In the genomic region with DNA sequence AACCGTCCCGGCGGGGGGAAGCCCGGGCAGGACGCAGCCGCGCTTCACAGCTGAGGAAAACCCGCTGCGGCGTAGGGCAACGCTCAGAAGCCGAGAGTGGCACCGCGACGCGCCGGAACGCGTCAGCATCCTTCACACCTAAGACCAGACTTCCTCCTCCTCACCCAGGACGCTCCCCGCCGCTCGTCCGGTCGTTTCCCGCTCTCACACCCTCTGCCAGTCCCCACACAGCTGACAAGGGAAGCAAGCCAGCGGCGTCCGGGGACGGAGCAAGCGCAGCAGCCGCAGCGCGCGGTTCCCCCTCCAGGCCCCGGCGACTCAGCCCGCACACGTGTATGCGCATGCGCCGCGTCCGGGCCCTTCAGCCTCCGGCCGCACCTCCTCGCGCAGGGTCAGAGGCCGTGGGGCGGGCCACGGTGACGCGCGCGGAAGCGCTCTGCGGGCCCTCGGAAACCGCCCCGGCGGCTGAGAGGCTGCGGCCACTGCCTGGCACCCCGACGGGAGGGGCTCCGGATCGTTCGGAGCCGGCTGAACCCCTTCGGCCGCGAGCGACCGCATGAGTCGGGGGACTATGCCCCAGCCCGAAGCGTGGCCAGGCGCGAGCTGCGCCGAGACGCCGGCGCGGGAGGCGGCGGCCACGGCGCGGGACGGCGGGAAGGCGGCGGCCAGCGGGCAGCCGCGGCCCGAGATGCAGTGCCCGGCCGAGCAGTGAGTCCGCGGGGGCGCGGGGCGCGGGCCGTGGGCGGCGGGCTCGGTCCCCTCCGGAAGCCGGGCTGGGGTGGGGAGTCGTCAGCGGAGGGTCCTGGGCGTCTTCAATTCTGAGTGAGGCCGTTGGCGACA, we compare ENCODE assay signal across 8 cellular contexts. TPM values are rescaled to one million over a fixed set of nuclear protein-coding genes. Genes with fewer than 3 reads are reported as not detected.
DNase-seq lines count a peak whose midpoint lies in the region; FAIRE-seq and TF ChIP-seq lines count a peak whose summit lies in the region.

A gene (plus strand): TSS at position 449 of the 840 bp plus-strand sequence. CDS start 108 bp downstream, at position 557.

- FAIRE-seq in H54 (lab: Jason Lieb, UNC) = no peak

- H3K4me3 ChIP-seq in SJCRH30 = peak within 1 kb of the TSS; percentile 79
- H3K4me3 ChIP-seq in neuronal stem cell (ENCODE audit: low read length in 2 of 2) = peak within 1 kb of the TSS; percentile 74 to 90

- H2AK5ac ChIP-seq in neuronal stem cell (ENCODE audit: low read depth, low read length) = peak within 1 kb of the TSS; percentile 12

- no peak within 1 kb of the TSS for H2BK5ac ChIP-seq in neuronal stem cell (ENCODE audit: low read length)

- H4K8ac ChIP-seq in neuronal stem cell (ENCODE audit: low read depth, low read length) = no peak within 1 kb of the TSS

- peak within 1 kb of the TSS; percentile 96 for H3K23ac ChIP-seq in neuronal stem cell (ENCODE audit: low read depth, low read length, poor library complexity)

- peak within 1 kb of the TSS; percentile 97 for H3K18ac ChIP-seq in neuronal stem cell (ENCODE audit: low read length)

- H2AFZ ChIP-seq in neuronal stem cell (ENCODE audit: low read length) = peak within 1 kb of the TSS; percentile 96

- H2BK15ac ChIP-seq in neuronal stem cell (ENCODE audit: low read length) = peak within 1 kb of the TSS; percentile 87

- no peak within 1 kb of the TSS for H4K91ac ChIP-seq in neuronal stem cell (ENCODE audit: low read depth, low read length, poor library complexity)

- H2BK120ac ChIP-seq in neuronal stem cell (ENCODE audit: low read depth, low read length) = peak within 1 kb of the TSS; percentile 14

- peak; percentile 92 for TF ChIP-seq POLR2A in H54 (IDR thresholded peaks at IDR 0.05; ENCODE audit: low read depth, low read length)

- peaks cover 2% of the 10 kb centered on the region for H3K79me1 ChIP-seq in neuronal stem cell (ENCODE audit: low read depth, low read length)

- H3K9me3 ChIP-seq in SJCRH30 (replicated peaks) (no peaks in the 10 kb centered on the region), neuronal stem cell (replicated peaks in 1 of 2; ENCODE audit: control insufficient read depth in 2 of 2, insufficient read depth in 1 of 2, low read depth in 1 of 2, low read length in 2 of 2) (no peaks in the 10 kb centered on the region)

- peak within 1 kb of the TSS; percentile 9 for H3K14ac ChIP-seq in neuronal stem cell (ENCODE audit: low read length)

- peak within 1 kb of the TSS; percentile 99 for H3K9ac ChIP-seq in neuronal stem cell (ENCODE audit: low read depth, low read length, poor library complexity)

- H3K36me3 ChIP-seq in SJCRH30 (no peaks in the 10 kb centered on the region), neuronal stem cell (replicated peaks in 1 of 2; ENCODE audit: control insufficient read depth in 2 of 2, insufficient read depth in 2 of 2, low read length in 2 of 2) (peaks cover 0 to 26% of the 10 kb centered on the region in 2 donors)

- no peak for TF ChIP-seq CTCF in subcutaneous adipose tissue (IDR thresholded peaks at IDR 0.05; ENCODE audit: low read depth)

- peak within 1 kb of the TSS; percentile 77 for H3K4me2 ChIP-seq in neuronal stem cell (ENCODE audit: insufficient read depth, low read length, poor library complexity, severe bottlenecking)

- H3K4me1 ChIP-seq in SJCRH30 (no peaks in the 10 kb centered on the region), neuronal stem cell (ENCODE audit: control insufficient read depth in 2 of 2, insufficient read depth in 1 of 2, low read depth in 1 of 2, low read length in 2 of 2) (peaks cover 3% of the 10 kb centered on the region in 2 donors)

- DNase-seq in ELR (ENCODE audit: low read depth) (peak; percentile 92), H54 (ENCODE audit: insufficient read length, low spot score) (peak; percentile 97), LoVo (ENCODE audit: low spot score) (peak; percentile 99), SJCRH30 (peak; percentile 87 to 88), foreskin melanocyte (peak; percentile 85), neuronal stem cell (ENCODE audit: low spot score) (peak; percentile 89)
- DNase-seq in activated gamma-delta T cell treated with anti-CD3 and anti-CD28 coated beads, Interleukin-2, amount 50 U/mL, for 16 hours (ENCODE audit: low read depth) = peak; percentile 74

- no peaks in the 10 kb centered on the region for H3K27me3 ChIP-seq in SJCRH30
- H3K27me3 ChIP-seq in neuronal stem cell (ENCODE audit: control insufficient read depth in 3 of 3, insufficient read depth in 3 of 3, low read depth in 1 of 3, low read length in 3 of 3) = no peaks in the 10 kb centered on the region

- no peak within 1 kb of the TSS for H2BK12ac ChIP-seq in neuronal stem cell (ENCODE audit: low read length)

- no peak within 1 kb of the TSS for H3K4ac ChIP-seq in neuronal stem cell (ENCODE audit: low read length)

- WGBS in neuronal stem cell (ENCODE audit: extremely low coverage in 2 of 2, insufficient read length in 2 of 2, insufficient replicate concordance in 1 of 2), 2 donors = no CpG with 5 or more reads among the region's 116 CpGs

- peak within 1 kb of the TSS; percentile 59 for H3K27ac ChIP-seq in SJCRH30
- peak within 1 kb of the TSS; percentile 86 for H3K27ac ChIP-seq in neuronal stem cell (replicated peaks; ENCODE audit: low read length)

RNA-seq across cellular contexts. Expression of the gene that starts here (rescaled TPM):
- 16.9 and 18.2 TPM in 2 replicates for total RNA-seq in SJCRH30 (2014; rRNA removed; shearing (Covaris generic))
- 9.0 TPM for polyA plus RNA-seq in neuronal stem cell (2013, experiment 1 of 2)
- 8.6 TPM for polyA plus RNA-seq in neuronal stem cell (2013, experiment 2 of 2)
- total RNA-seq in subcutaneous adipose tissue = 10 to 100 TPM; 25.8 to 42.1 (median 34.0) TPM

Comparison
In these comparisons a context has a peak if more than half of its experiments do, and no peak if none do; other contexts are left out.
1. Peak in every context shown above with its lines: DNase-seq, H3K4me3 ChIP-seq and H3K27ac ChIP-seq.